Comparison of ENCODE assay signal across 1 cellular context in the genomic region with DNA sequence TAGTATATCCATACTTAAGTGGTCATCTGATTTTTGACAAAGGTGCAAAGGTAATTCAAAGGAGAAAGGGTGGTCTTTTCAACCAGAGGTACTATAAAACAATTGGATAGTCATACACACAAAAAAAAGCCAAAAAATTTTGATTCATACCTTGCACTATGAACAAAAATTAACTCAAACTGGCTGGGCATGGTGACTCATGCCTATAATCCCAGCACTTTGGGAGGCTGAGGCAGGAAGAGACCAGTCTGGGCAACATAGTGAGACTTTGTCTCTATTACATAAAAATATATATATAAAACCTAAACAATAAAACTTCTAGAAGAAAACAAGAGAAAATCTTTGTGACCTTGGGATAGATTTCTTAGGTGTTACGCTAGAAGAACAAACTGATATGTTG.
TF ChIP-seq lines count a peak whose summit lies in the region.

No MANE protein-coding gene starts in this region.

TF ChIP-seq in IMR-90, 13 proteins besides CTCF, POLR2A, EP300 and RAD21:
- TF ChIP-seq FOS (IDR thresholded peaks at IDR 0.05; ENCODE audit: low read depth, low read length) (no peak), MAZ (IDR thresholded peaks at IDR 0.05; ENCODE audit: borderline replicate concordance, low read depth, low read length) (no peak), SMC3 (IDR thresholded peaks at IDR 0.05; ENCODE audit: low read depth, low read length) (no peak)
- TF ChIP-seq, protein P1, sequence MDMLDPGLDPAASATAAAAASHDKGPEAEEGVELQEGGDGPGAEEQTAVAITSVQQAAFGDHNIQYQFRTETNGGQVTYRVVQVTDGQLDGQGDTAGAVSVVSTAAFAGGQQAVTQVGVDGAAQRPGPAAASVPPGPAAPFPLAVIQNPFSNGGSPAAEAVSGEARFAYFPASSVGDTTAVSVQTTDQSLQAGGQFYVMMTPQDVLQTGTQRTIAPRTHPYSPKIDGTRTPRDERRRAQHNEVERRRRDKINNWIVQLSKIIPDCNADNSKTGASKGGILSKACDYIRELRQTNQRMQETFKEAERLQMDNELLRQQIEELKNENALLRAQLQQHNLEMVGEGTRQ (IDR thresholded peaks at IDR 0.05; ENCODE audit: low read depth, low read length): no peak
TF ChIP-seq in IMR-90: peak in this region for 0.
